In genomic region chr18:23191232-23191631, GRCh38 we compare ENCODE assay signal across 30 cellular contexts.
"Had no signal": no experiment of that assay in that cellular context is flagged by ENCODE, and none has a peak within 500 bp of the region (broad histone marks: within the 10 kb centered on the region; RNA-seq: fewer than 3 reads in every experiment).

No MANE protein-coding gene starts in this region.

- H3K27me3 ChIP-seq: brain microvascular endothelial cell, esophagus squamous epithelium, gastroesophageal sphincter, heart right ventricle had no signal

- H3K9me3 ChIP-seq: esophagus squamous epithelium, gastroesophageal sphincter, heart right ventricle had no signal

- ATAC-seq: activated T-helper 17 cell treated with anti-CD3 and anti-CD28 coated beads, Interleukin-2, amount 50 U/mL, for 72 hours; effector memory CD8-positive, alpha-beta T cell; gastroesophageal sphincter; heart right ventricle; WTC11 had no signal

- H3K27ac ChIP-seq: brain microvascular endothelial cell, coronary artery, epithelial cell of prostate, esophagus squamous epithelium, gastroesophageal sphincter had no signal

- FAIRE-seq: astrocyte, bronchial epithelial cell, endothelial cell of umbilical vein had no signal

- H3K36me3 ChIP-seq: heart right ventricle had no signal

- DNase-seq: activated CD4-positive, alpha-beta memory T cell treated with anti-CD3 and anti-CD28 coated beads, Interleukin-2, amount 10 ng/mL, durations not matched to agents 7 days and 5 days; activated CD4-positive, alpha-beta T cell treated with anti-CD3 and anti-CD28 coated beads for 1 hour; activated CD4-positive, alpha-beta T cell treated with anti-CD3 and anti-CD28 coated beads for 4 hours; activated CD4-positive, alpha-beta T cell treated with anti-CD3 and anti-CD28 coated beads, Interleukin-2, amount 10 ng/mL, durations not matched to agents 7 days and 5 days; activated CD4-positive, alpha-beta T cell treated with anti-CD3 and anti-CD28 coated beads, Interleukin-2, amount 50 U/mL, for 4 hours; activated CD8-positive, alpha-beta memory T cell treated with anti-CD3 and anti-CD28 coated beads, Interleukin-2, amount 50 U/mL, for 48 hours; activated effector memory CD4-positive, alpha-beta T cell treated with Interleukin-2 at 50 U/mL for 16 hours; activated gamma-delta T cell treated with Interleukin-2 at 50 U/mL for 16 hours; activated naive CD4-positive, alpha-beta T cell treated with anti-CD3 and anti-CD28 coated beads, Interleukin-2, amount 50 U/mL, for 16 hours; activated naive CD4-positive, alpha-beta T cell treated with Interleukin-2 at 50 U/mL for 16 hours; activated T-cell treated with anti-CD3 and anti-CD28 coated beads for 4 hours; activated T-cell treated with anti-CD3 and anti-CD28 coated beads, Interleukin-2, amount 50 U/mL, for 24 hours; amniotic stem cell; anterior cingulate cortex; brain microvascular endothelial cell; dermis blood vessel endothelial cell; effector CD4-positive, alpha-beta T cell; effector memory CD8-positive, alpha-beta T cell; esophagus squamous epithelium; foreskin melanocyte; heart right ventricle; T-helper 2 cell had no signal

- H3K4me3 ChIP-seq: coronary artery, esophagus squamous epithelium, gastroesophageal sphincter, heart right ventricle had no signal
